In genomic region chr17:50440838-50441829, GRCh38 we compare ENCODE assay signal across 1 cellular context.
A peak's percentile ranks its signal among the peaks of the same experiment; 100 is the strongest.
TF ChIP-seq lines count a peak whose summit lies in the region.

No MANE protein-coding gene starts in this region.

TF ChIP-seq in K562, 482 proteins besides CTCF, POLR2A, EP300 and RAD21:
- TF ChIP-seq TOE1 (IDR thresholded peaks at IDR 0.05; ENCODE audit: borderline replicate concordance) (no peak), TOE1 (CRISPR knock-in tag; IDR thresholded peaks at IDR 0.05; ENCODE audit: borderline replicate concordance, low read depth) (no peak), RBM25 (IDR thresholded peaks at IDR 0.05; ENCODE audit: low read depth, low read length, severe bottlenecking) (peak; percentile 40)
